Comparison of ENCODE assay signal across 9 cellular contexts in the genomic region with DNA sequence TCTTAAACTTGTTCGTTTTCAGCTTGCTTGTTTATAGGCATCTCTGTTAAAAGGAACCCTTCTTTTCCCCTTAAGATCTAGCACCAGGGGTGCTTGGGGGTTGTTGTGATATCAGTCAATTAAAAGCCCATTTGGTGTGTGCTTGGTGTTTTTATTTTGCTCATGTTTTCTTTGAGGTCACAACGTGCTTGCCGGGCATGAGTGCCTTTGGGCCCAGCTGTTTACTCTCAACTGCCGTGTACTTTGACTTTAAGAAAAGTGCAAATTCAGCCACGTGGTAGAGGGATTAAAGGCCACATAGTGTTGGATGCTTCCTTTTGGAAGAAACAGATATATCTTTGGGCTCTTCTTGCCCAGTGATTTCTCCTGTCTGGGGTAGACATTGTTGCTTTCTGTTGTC. TPM values are rescaled to one million over a fixed set of nuclear protein-coding genes. Genes with fewer than 3 reads are reported as not detected.
DNase-seq lines count a peak whose midpoint lies in the region; ATAC-seq and TF ChIP-seq lines count a peak whose summit lies in the region.
"Had no signal": no experiment of that assay in that cellular context is flagged by ENCODE, and none has a peak within 500 bp of the region (broad histone marks: within the 10 kb centered on the region; RNA-seq: fewer than 3 reads in every experiment).

No MANE protein-coding gene starts in this region.

- no peak for ATAC-seq in HG03520 (IDR thresholded peaks at IDR 0.05; ENCODE audit: unreplicated experiment)

- H3K79me2 ChIP-seq in OCI-LY1 (ENCODE audit: insufficient read depth, low read length): peaks cover 95% of the 10 kb centered on the region
- H3K79me2 ChIP-seq in parathyroid adenoma: peaks cover 25% of the 10 kb centered on the region

- H3K27ac ChIP-seq in OCI-LY1 (ENCODE audit: low read depth, low read length, poor library complexity, severe bottlenecking): peak overlapping the region; percentile 63
- H3K27ac ChIP-seq in esophagus muscularis mucosa (replicated peaks in 1 of 4): peak overlapping the region; percentile 44 to 77 (median 64)
- no peak overlapping the region for H3K27ac ChIP-seq in parathyroid adenoma

- no peaks in the 10 kb centered on the region for H3F3A ChIP-seq in OCI-LY1 (ENCODE audit: insufficient read depth, low read length)

- DNase-seq in Caco-2 (no peak), esophagus muscularis mucosa (ENCODE audit: extremely low spot score) (no peak), BE2C (no peak), NCI-H1436 (lab: John Stamatoyannopoulos, UW) (no peak)
- no peak for DNase-seq in stimulated activated CD4-positive, alpha-beta T cell treated with anti-CD3 and anti-CD28 coated beads, Interleukin-4, amount 100 ng/mL, for 1 hour
- DNase-seq: KBM-7 had no signal

- H3K4me1 Mint-ChIP-seq in Caco-2 (ENCODE audit: low read depth, unreplicated experiment): peaks cover 29% of the 10 kb centered on the region

- peaks cover 10% of the 10 kb centered on the region; the same call in 1 of the 2 replicates for H4K20me1 ChIP-seq in OCI-LY1 (ENCODE audit: insufficient read depth, low read length)

- H3K36me3 ChIP-seq in Caco-2 (ENCODE audit: control insufficient read depth, insufficient read depth, low read length) (peaks cover 2% of the 10 kb centered on the region), OCI-LY1 (ENCODE audit: insufficient read depth, low read length) (peaks cover 68% of the 10 kb centered on the region), esophagus muscularis mucosa (peaks cover 0 to 11% (median 4%) of the 10 kb centered on the region in 4 donors), parathyroid adenoma (ENCODE audit: control insufficient read depth, insufficient read depth, low read length) (no peaks in the 10 kb centered on the region), BE2C (peaks cover 5% of the 10 kb centered on the region)

- TF ChIP-seq EP300 in esophagus muscularis mucosa (IDR thresholded peaks at IDR 0.05): no peak

- WGBS in esophagus muscularis mucosa: 7% methylated on average over 5 of the region's 5 CpGs

- no peaks in the 10 kb centered on the region for H3K9me3 ChIP-seq in Caco-2
- no peaks in the 10 kb centered on the region for H3K9me3 ChIP-seq in OCI-LY1 (ENCODE audit: low read length)
- H3K9me3 ChIP-seq in esophagus muscularis mucosa: no peaks in the 10 kb centered on the region
- H3K9me3 ChIP-seq in parathyroid adenoma (ENCODE audit: control insufficient read depth, low read length): no peaks in the 10 kb centered on the region
- no peaks in the 10 kb centered on the region for H3K9me3 ChIP-seq in BE2C

- H3K4me1 ChIP-seq in Caco-2 (peaks cover 58% of the 10 kb centered on the region), OCI-LY1 (ENCODE audit: insufficient read depth, low read length, severe bottlenecking) (peaks cover 61% of the 10 kb centered on the region), esophagus muscularis mucosa (peaks cover 67 to 85% (median 74%) of the 10 kb centered on the region in 4 donors), parathyroid adenoma (peaks cover 9% of the 10 kb centered on the region), BE2C (no peaks in the 10 kb centered on the region)

- H3K4me2 ChIP-seq in OCI-LY1 (ENCODE audit: low read length) (peak overlapping the region; percentile 47), parathyroid adenoma (ENCODE audit: low read length) (peak overlapping the region; percentile 31)

- POLR2A ChIA-PET in Caco-2 (lab: Charles Lee): interaction anchor here (2.1 kb wide), 1 partner anchor 13 kb away, joined by 8 read pairs; no protein-coding TSS in a partner anchor

- peaks cover 48% of the 10 kb centered on the region for H3K36me3 Mint-ChIP-seq in Caco-2 (ENCODE audit: insufficient read depth, unreplicated experiment)

- no peaks in the 10 kb centered on the region for H3K27me3 Mint-ChIP-seq in Caco-2 (ENCODE audit: insufficient read depth, unreplicated experiment)

- H3K4me3 Mint-ChIP-seq in Caco-2 (ENCODE audit: unreplicated experiment): peak overlapping the region; percentile 39

- TF ChIP-seq CTCF in Caco-2 (IDR thresholded peaks at IDR 0.05; ENCODE audit: insufficient read depth in 1 of 2, low read depth in 1 of 2, low read length in 1 of 2, severe bottlenecking in 1 of 2, unreplicated experiment in 1 of 2) (no peak), OCI-LY1 (IDR thresholded peaks at IDR 0.05; ENCODE audit: low read length) (no peak), esophagus muscularis mucosa (IDR thresholded peaks at IDR 0.05) (no peak), parathyroid adenoma (IDR thresholded peaks at IDR 0.05) (no peak), BE2C (IDR thresholded peaks at IDR 0.05; ENCODE audit: low read depth, low read length) (no peak)

- peak overlapping the region; percentile 9; the same call in 1 of the 2 replicates for H3K9ac ChIP-seq in OCI-LY1 (ENCODE audit: low read length)
- H3K9ac ChIP-seq in parathyroid adenoma: no peak overlapping the region

- CTCF ChIA-PET in Caco-2 (lab: Charles Lee): interaction anchor here (1.7 kb wide), 1 partner anchor 29 kb away, joined by 4 read pairs; no protein-coding TSS in a partner anchor

- H2AFZ ChIP-seq in OCI-LY1 (ENCODE audit: low read length) (no peak overlapping the region), parathyroid adenoma (no peak overlapping the region)

- no peak for TF ChIP-seq POLR2A in esophagus muscularis mucosa (IDR thresholded peaks at IDR 0.05; ENCODE audit: low read depth)

- no peaks in the 10 kb centered on the region for H3K9me3 Mint-ChIP-seq in Caco-2 (ENCODE audit: unreplicated experiment)

- no peaks in the 10 kb centered on the region for H3K9me2 ChIP-seq in OCI-LY1 (ENCODE audit: low read depth, low read length)

- intact Hi-C loops in Caco-2 (cut with micrococcal nuclease; ENCODE audit: unreplicated experiment) (no loop called here), esophagus muscularis mucosa (cut with DNase I) (no loop called here)

- H3K4me3 ChIP-seq in Caco-2 (ENCODE audit: low read depth, low read length) (no peak overlapping the region), OCI-LY1 (ENCODE audit: low read depth, low read length, poor library complexity, severe bottlenecking) (peak overlapping the region; percentile 17), esophagus muscularis mucosa (no peak overlapping the region), parathyroid adenoma (ENCODE audit: low read depth, low read length) (no peak overlapping the region), BE2C (ENCODE audit: low read depth, low read length) (no peak overlapping the region)

- H3K27me3 ChIP-seq in Caco-2 (replicated peaks; ENCODE audit: control insufficient read depth, insufficient read depth, low read length) (no peaks in the 10 kb centered on the region), OCI-LY1 (ENCODE audit: insufficient read depth, low read length) (no peaks in the 10 kb centered on the region), esophagus muscularis mucosa (no peaks in the 10 kb centered on the region), parathyroid adenoma (ENCODE audit: control insufficient read depth, insufficient read depth, low read length) (no peaks in the 10 kb centered on the region), BE2C (no peaks in the 10 kb centered on the region)

- no TSS peak for BruUV-seq in Caco-2 (replicated peaks; lab: Mats Ljungman, UMichigan)

- peak overlapping the region; percentile 68 for H3K27ac Mint-ChIP-seq in Caco-2 (ENCODE audit: unreplicated experiment)

RNA-seq across cellular contexts. Expression of a gene that starts 10.5 kb away (rescaled TPM):
- total RNA-seq in Caco-2 (2022) (66.5 and 73.3 TPM in 2 replicates), esophagus muscularis mucosa (10 to 100 TPM; 36.8 to 76.2 (median 44.5) TPM)
- 90.2 TPM for polyA plus RNA-seq in BE2C (2012; ENCODE audit: insufficient read depth, insufficient read length, low read depth)
